Comparison of ENCODE assay signal across 8 cellular contexts in the genomic region with DNA sequence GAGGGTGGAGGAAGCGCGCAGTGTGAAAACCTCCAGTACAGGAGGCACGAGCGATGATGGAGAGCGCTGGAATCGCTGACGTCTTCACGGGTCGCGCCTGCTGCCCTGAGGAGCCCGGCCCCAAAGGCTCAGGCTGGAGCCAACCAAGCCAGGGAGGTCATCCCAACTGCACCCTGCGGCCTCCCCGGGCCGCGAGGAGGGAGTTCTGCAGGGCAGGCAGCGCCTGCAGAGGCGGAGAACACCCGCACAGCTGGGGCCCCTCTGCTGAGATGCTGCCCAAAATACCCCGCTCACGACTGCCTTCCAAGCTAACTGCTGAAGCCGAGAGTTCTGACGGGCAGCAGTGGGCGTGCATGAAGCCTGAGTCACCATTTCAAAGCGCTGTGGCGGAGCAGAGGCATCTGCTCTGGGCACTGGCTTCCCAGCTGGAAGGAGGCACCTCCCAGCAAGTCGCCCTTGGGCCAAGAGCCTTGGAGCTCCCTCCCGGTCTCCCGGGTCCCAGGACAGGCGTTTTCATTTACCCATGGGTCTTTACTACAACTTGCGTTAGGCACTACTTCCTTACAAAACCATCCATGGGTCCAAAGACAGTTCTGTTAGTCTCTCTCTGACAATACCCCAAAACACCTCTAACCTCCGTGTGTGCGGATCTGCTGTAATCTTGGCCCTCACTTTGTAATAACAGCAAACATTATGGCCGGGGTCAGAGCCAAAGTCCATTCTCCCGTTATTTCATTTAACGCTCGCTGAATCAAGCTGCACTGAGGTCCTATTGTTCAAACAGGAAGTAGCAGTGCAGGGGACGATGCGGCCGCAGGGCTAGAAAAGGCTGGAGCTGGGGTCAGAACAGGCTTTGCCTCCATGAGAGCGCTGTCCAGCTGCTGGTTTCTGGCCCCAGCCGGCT.
DNase-seq lines count a peak whose midpoint lies in the region; ATAC-seq and TF ChIP-seq lines count a peak whose summit lies in the region.

No MANE protein-coding gene starts in this region.

- peak overlapping the region in 5 of 7 donors; percentile 12 to 87 (median 73) for H3K27ac Mint-ChIP-seq in CD4-positive, alpha-beta memory T cell

- peak overlapping the region; percentile 83 for H3K4me2 ChIP-seq in smooth muscle cell

- no peaks in the 10 kb centered on the region for H3K9me3 Mint-ChIP-seq in CD4-positive, alpha-beta memory T cell

- H3F3A ChIP-seq in smooth muscle cell (ENCODE audit: low read depth): no peaks in the 10 kb centered on the region

- POLR2A ChIA-PET in CD4-positive, alpha-beta memory T cell (lab: Charles Lee; ENCODE audit: partially characterized antibody): no interaction called here

- peak overlapping the region; percentile 8 to 59 for H3K4me3 ChIP-seq in CD4-positive, alpha-beta memory T cell (ENCODE audit: low read length in 2 of 2)
- peak overlapping the region; percentile 35 for H3K4me3 ChIP-seq in smooth muscle cell

- H3K27me3 Mint-ChIP-seq in CD4-positive, alpha-beta memory T cell: peaks cover 5 to 8% of the 10 kb centered on the region in 2 donors

- no peaks in the 10 kb centered on the region for H3K79me2 ChIP-seq in smooth muscle cell (ENCODE audit: low read depth)

- no peaks in the 10 kb centered on the region for H3K9me3 ChIP-seq in CD4-positive, alpha-beta memory T cell (ENCODE audit: control insufficient read depth in 1 of 2, low read length in 2 of 2)
- H3K9me3 ChIP-seq in smooth muscle cell (replicated peaks; ENCODE audit: low read depth): no peaks in the 10 kb centered on the region

- no peak overlapping the region for H3K9ac ChIP-seq in smooth muscle cell (ENCODE audit: low read depth)

- H3K36me3 Mint-ChIP-seq in CD4-positive, alpha-beta memory T cell: peaks cover 3% of the 10 kb centered on the region in 2 donors

- DNase-seq in CD4-positive, alpha-beta memory T cell: peak; percentile 18 to 57 (median 21)
- DNase-seq in UCSD-AML1 (lab: John Stamatoyannopoulos, UW; ENCODE audit: unreplicated experiment) (peak; percentile 42), T47D (ENCODE audit: low read depth in 1 of 2, low spot score in 1 of 2) (peak; percentile 73 to 75), iris pigment epithelial cell (ENCODE audit: low read depth) (peak; percentile 85), smooth muscle cell (lab: John Stamatoyannopoulos, UW; ENCODE audit: unreplicated experiment) (peak; percentile 44)

- no peaks in the 10 kb centered on the region for H3K36me3 ChIP-seq in CD4-positive, alpha-beta memory T cell (ENCODE audit: insufficient read depth, low read length)
- no peaks in the 10 kb centered on the region for H3K36me3 ChIP-seq in smooth muscle cell (ENCODE audit: low read depth)

- intact Hi-C loops in CD4-positive, alpha-beta memory T cell (cut with micrococcal nuclease): no loop called here

- H3K4me3 Mint-ChIP-seq in CD4-positive, alpha-beta memory T cell: peak overlapping the region; percentile 76 to 94 (median 91)

- peak overlapping the region; percentile 21 for H2AFZ ChIP-seq in smooth muscle cell (ENCODE audit: low read depth)

- no peaks in the 10 kb centered on the region for H3K27me3 ChIP-seq in CD4-positive, alpha-beta memory T cell (ENCODE audit: insufficient read depth, low read length)
- no peaks in the 10 kb centered on the region for H3K27me3 ChIP-seq in smooth muscle cell (ENCODE audit: low read depth)

- peak; percentile 57 for ATAC-seq in HG03103 (IDR thresholded peaks at IDR 0.05; ENCODE audit: low read depth, unreplicated experiment)
- no peak for ATAC-seq in HG02642 (IDR thresholded peaks at IDR 0.05; ENCODE audit: poor library complexity, unreplicated experiment)
- ATAC-seq in HG03196 (IDR thresholded peaks at IDR 0.05; ENCODE audit: unreplicated experiment): no peak

- peaks cover 15% of the 10 kb centered on the region for H3K4me1 ChIP-seq in CD4-positive, alpha-beta memory T cell (ENCODE audit: insufficient read depth, low read length)
- peaks cover 9% of the 10 kb centered on the region for H3K4me1 ChIP-seq in smooth muscle cell (ENCODE audit: low read depth)

- TF ChIP-seq CTCF in smooth muscle cell (IDR thresholded peaks at IDR 0.05; ENCODE audit: borderline replicate concordance, insufficient read depth, poor library complexity, severe bottlenecking): no peak

- CTCF ChIA-PET in CD4-positive, alpha-beta memory T cell (lab: Charles Lee; ENCODE audit: partially characterized antibody): interaction anchor here (0.9 to 1.3 kb wide), 2 partner anchors 28 to 42 kb away, joined by 3 to 4 read pairs; no protein-coding TSS in a partner anchor

- in situ Hi-C loops in T47D (cut with HindIII; ENCODE audit: low pct_unique_long_range_greater_than_20kb, low sequenced_read_pairs): no loop called here

- H3K4me1 Mint-ChIP-seq in CD4-positive, alpha-beta memory T cell: peaks cover 7 to 14% (median 11%) of the 10 kb centered on the region in 4 donors

- 6% methylated on average over 40 of the region's 41 CpGs for WGBS in smooth muscle cell (ENCODE audit: low lambda C conversion rate)

- H3K27ac ChIP-seq in CD4-positive, alpha-beta memory T cell (ENCODE audit: low read depth, low read length): no peak overlapping the region
- no peak overlapping the region for H3K27ac ChIP-seq in smooth muscle cell (ENCODE audit: low read depth)

- peaks cover 9% of the 10 kb centered on the region for H4K20me1 ChIP-seq in smooth muscle cell (ENCODE audit: low read depth)

Comparison
In these comparisons a context has a peak if more than half of its experiments do, and no peak if none do; other contexts are left out.
1. DNase-seq: peak in every context shown above with its lines; median percentile 85 in iris pigment epithelial cell; 74 in T47D; 44 in smooth muscle cell; 42 in UCSD-AML1; 21 in CD4-positive, alpha-beta memory T cell.